Comparison of ENCODE assay signal across 1 cellular context in genomic region chr19:4723465-4724251, GRCh38.
TF ChIP-seq lines count a peak whose summit lies in the region.

TSS of gene DPP9 (minus strand) at chr19:4723842. CDS start at chr19:4719906, 3,936 bp downstream.

TF ChIP-seq in K562, 482 proteins besides CTCF, POLR2A, EP300 and RAD21 (continued from another document and continues in another):
- TF ChIP-seq CUX1 (CRISPR knock-in tag; IDR thresholded peaks at IDR 0.05) (no peak), AFF1 (IDR thresholded peaks at IDR 0.05; ENCODE audit: low read depth in 1 of 2, partially characterized antibody in 2 of 2) (peak in 1 of 2 experiments; percentile 89), ZNF143 (CRISPR knock-in tag; IDR thresholded peaks at IDR 0.05) (peak; percentile 46; the same call in 1 of the 2 replicates), ZNF354B (CRISPR knock-in tag; IDR thresholded peaks at IDR 0.05) (0 out of 2 replicates have a peak, but pooled peaks have one; percentile 21), SMAD1 (IDR thresholded peaks at IDR 0.05; ENCODE audit: low read depth, low read length, partially characterized antibody) (no peak), TEAD4 (IDR thresholded peaks at IDR 0.05; ENCODE audit: low read length) (peak; percentile 89), TEAD4 (CRISPR knock-in tag; IDR thresholded peaks at IDR 0.05; ENCODE audit: borderline replicate concordance) (no peak), MEIS2 (IDR thresholded peaks at IDR 0.05; ENCODE audit: partially characterized antibody) (no peak), RBM17 (IDR thresholded peaks at IDR 0.05; ENCODE audit: borderline replicate concordance, low read depth, low read length) (no peak), ZNF124 (CRISPR knock-in tag; IDR thresholded peaks at IDR 0.05) (0 out of 2 replicates have a peak, but pooled peaks have one; percentile 67), THAP12 (CRISPR knock-in tag; IDR thresholded peaks at IDR 0.05) (no peak; the same call in 1 of the 2 replicates), BCL6 (CRISPR knock-in tag; IDR thresholded peaks at IDR 0.05) (no peak), TSC22D4 (tag; IDR thresholded peaks at IDR 0.05) (no peak), SMARCE1 (IDR thresholded peaks at IDR 0.05) (no peak), RBM25 (IDR thresholded peaks at IDR 0.05; ENCODE audit: low read depth, low read length, severe bottlenecking) (peak; percentile 78), ETV1 (tag; conservative IDR thresholded peaks at IDR 0.05; ENCODE audit: low read depth) (peak; percentile 100), POLR2B (IDR thresholded peaks at IDR 0.05; ENCODE audit: low read depth, partially characterized antibody) (no peak), RBM15 (IDR thresholded peaks at IDR 0.05; ENCODE audit: insufficient read depth, low read length) (no peak), CXXC5 (CRISPR knock-in tag; IDR thresholded peaks at IDR 0.05) (peak; percentile 99), HCFC1 (IDR thresholded peaks at IDR 0.05; ENCODE audit: low read depth, low read length) (peak; percentile 87), NR0B1 (IDR thresholded peaks at IDR 0.05; ENCODE audit: partially characterized antibody) (no peak), NCOA6 (IDR thresholded peaks at IDR 0.05) (no peak), ETV5 (CRISPR knock-in tag; IDR thresholded peaks at IDR 0.05; ENCODE audit: low read depth) (peak; percentile 99), ZNF583 (CRISPR knock-in tag; IDR thresholded peaks at IDR 0.05) (no peak), NCOA1 (IDR thresholded peaks at IDR 0.05; ENCODE audit: low read depth) (peak; percentile 89), ZNF431 (CRISPR knock-in tag; IDR thresholded peaks at IDR 0.05) (peak; percentile 56), ZNF507 (tag; conservative IDR thresholded peaks at IDR 0.05) (no peak), DDX20 (tag; IDR thresholded peaks at IDR 0.05; ENCODE audit: low read depth) (no peak), MCM7 (IDR thresholded peaks at IDR 0.05) (no peak), ZNF280B (CRISPR knock-in tag; IDR thresholded peaks at IDR 0.05) (no peak), SMAD2 (IDR thresholded peaks at IDR 0.05; ENCODE audit: low read depth, low read length) (no peak), CEBPG (CRISPR knock-in tag; IDR thresholded peaks at IDR 0.05) (no peak), CEBPG (tag; conservative IDR thresholded peaks at IDR 0.05 in 1 of 2, IDR thresholded peaks at IDR 0.05 in 1 of 2) (no peak), KDM5B (IDR thresholded peaks at IDR 0.05; ENCODE audit: insufficient replicate concordance, low read depth, low read length) (peak; percentile 62), BRF1 (IDR thresholded peaks at IDR 0.05; ENCODE audit: borderline replicate concordance, extremely low read depth, insufficient read length) (peak; percentile 77), ZFX (CRISPR knock-in tag; IDR thresholded peaks at IDR 0.05) (peak; percentile 87), TGIF2 (CRISPR knock-in tag; IDR thresholded peaks at IDR 0.05) (no peak; the same call in 1 of the 2 replicates), LEF1 (IDR thresholded peaks at IDR 0.05) (no peak), MECOM (CRISPR knock-in tag; IDR thresholded peaks at IDR 0.05) (peak; percentile 50; the same call in 1 of the 2 replicates), CBX8 (IDR thresholded peaks at IDR 0.05; ENCODE audit: borderline replicate concordance, extremely low read depth, low read depth, low read length, poor library complexity, severe bottlenecking) (no peak), KLF10 (CRISPR knock-in tag; IDR thresholded peaks at IDR 0.05) (no peak), RCOR1 (IDR thresholded peaks at IDR 0.05; ENCODE audit: borderline replicate concordance in 1 of 2, low read depth in 2 of 2, low read length in 2 of 2) (peak in 1 of 2 experiments; percentile 51; a peak in 1 of 4 replicates), NUFIP1 (IDR thresholded peaks at IDR 0.05; ENCODE audit: partially characterized antibody) (peak; percentile 94), MNT (conservative IDR thresholded peaks at IDR 0.05) (peak; percentile 81 to 87), NFYB (IDR thresholded peaks at IDR 0.05; ENCODE audit: extremely low read depth, insufficient read length) (peak; percentile 67), DIDO1 (tag; IDR thresholded peaks at IDR 0.05; ENCODE audit: low read depth) (peak; percentile 37; the same call in 1 of the 2 replicates), ARNT (IDR thresholded peaks at IDR 0.05) (peak in 1 of 2 experiments; percentile 14; a peak in 1 of 4 replicates), CGGBP1 (CRISPR knock-in tag; IDR thresholded peaks at IDR 0.05) (peak; percentile 3), SPI1 (IDR thresholded peaks at IDR 0.05; ENCODE audit: borderline replicate concordance, low read depth, low read length) (no peak), CREB1 (IDR thresholded peaks at IDR 0.05) (peak; percentile 81), CREB1 (CRISPR knock-in tag; IDR thresholded peaks at IDR 0.05) (peak; percentile 92), KLF13 (tag; IDR thresholded peaks at IDR 0.05; ENCODE audit: borderline replicate concordance, low read depth) (peak; percentile 94)
